Comparison of ENCODE assay signal across 12 cellular contexts in genomic region chr6:42911171-42912021, GRCh38. TPM values are rescaled to one million over a fixed set of nuclear protein-coding genes. Genes with fewer than 3 reads are reported as not detected.
DNase-seq lines count a peak whose midpoint lies in the region; ATAC-seq and TF ChIP-seq lines count a peak whose summit lies in the region.
"Had no signal": no experiment of that assay in that cellular context is flagged by ENCODE, and none has a peak within 500 bp of the region (broad histone marks: within the 10 kb centered on the region; RNA-seq: fewer than 3 reads in every experiment).

No MANE protein-coding gene starts in this region.

- no peaks in the 10 kb centered on the region for H3K36me3 ChIP-seq in breast epithelium
- H3K36me3 ChIP-seq in lower lobe of right lung: no peaks in the 10 kb centered on the region
- H3K36me3 ChIP-seq: BLaER1 had no signal

- no peaks in the 10 kb centered on the region for H3K4me1 Mint-ChIP-seq in MCF 10A (ENCODE audit: insufficient read depth, unreplicated experiment)
- peaks cover 4% of the 10 kb centered on the region for H3K4me1 Mint-ChIP-seq in type B pancreatic cell (ENCODE audit: unreplicated experiment)

- no peaks in the 10 kb centered on the region for H3K36me3 Mint-ChIP-seq in MCF 10A (ENCODE audit: insufficient read depth, unreplicated experiment)
- no peaks in the 10 kb centered on the region for H3K36me3 Mint-ChIP-seq in type B pancreatic cell

- H3K4me3 ChIP-seq in breast epithelium (peak overlapping the region; percentile 3 to 68 (median 51)), coronary artery (peak overlapping the region; percentile 60), lower lobe of right lung (peak overlapping the region; percentile 34)
- H3K4me3 ChIP-seq: BLaER1 had no signal

- no peaks in the 10 kb centered on the region for H3K9me3 Mint-ChIP-seq in MCF 10A (ENCODE audit: unreplicated experiment)
- no peaks in the 10 kb centered on the region for H3K9me3 Mint-ChIP-seq in type B pancreatic cell
- H3K9me3 Mint-ChIP-seq: activated T-helper 2 cell treated with anti-CD3 and anti-CD28 coated beads, Interferon-gamma antibody, Interleukin-2, Interleukin-4, amounts not matched to agents 10 μg/mL and 5 μg/mL and 100 μg/mL, durations not matched to agents 14 hours and 24 hours and 36 hours had no signal

- TF ChIP-seq CTCF in breast epithelium (IDR thresholded peaks at IDR 0.05) (no peak), MCF 10A (IDR thresholded peaks at IDR 0.05; ENCODE audit: unreplicated experiment) (no peak), coronary artery (IDR thresholded peaks at IDR 0.05) (no peak), lower lobe of right lung (IDR thresholded peaks at IDR 0.05) (no peak), type B pancreatic cell (conservative IDR thresholded peaks at IDR 0.05) (peak; percentile 26)

- no peak for DNase-seq in breast epithelium (ENCODE audit: low spot score in 2 of 2)
- DNase-seq in MCF 10A (ENCODE audit: unreplicated experiment): no peak
- DNase-seq in coronary artery (ENCODE audit: low spot score): no peak
- DNase-seq in lower lobe of right lung: no peak
- no peak for DNase-seq in type B pancreatic cell (ENCODE audit: extremely low spot score, unreplicated experiment)
- DNase-seq in NCI-H2029 (lab: John Stamatoyannopoulos, UW): no peak
- DNase-seq in DMS 273 (lab: John Stamatoyannopoulos, UW; ENCODE audit: unreplicated experiment): no peak
- DNase-seq: stimulated activated CD4-positive, alpha-beta T cell treated with anti-CD3 and anti-CD28 coated beads, Interleukin-2, amount 100 ng/mL, for 24 hours had no signal

- H3K9me3 ChIP-seq in breast epithelium (no peaks in the 10 kb centered on the region), lower lobe of right lung (no peaks in the 10 kb centered on the region)
- H3K9me3 ChIP-seq: BLaER1 had no signal

- H3K4me1 ChIP-seq in breast epithelium (no peaks in the 10 kb centered on the region), lower lobe of right lung (peaks cover 10% of the 10 kb centered on the region)

- intact Hi-C loops in breast epithelium (cut with DNase I; ENCODE audit: low total_unique reads): no loop called here
- intact Hi-C loops in MCF 10A (cut with micrococcal nuclease): no loop called here
- intact Hi-C loops in lower lobe of right lung (cut with DNase I): no loop called here

- no peak overlapping the region for H3K27ac ChIP-seq in breast epithelium
- no peak overlapping the region for H3K27ac ChIP-seq in coronary artery
- no peak overlapping the region for H3K27ac ChIP-seq in lower lobe of right lung
- H3K27ac ChIP-seq: BLaER1 had no signal

- no peaks in the 10 kb centered on the region for H3K27me3 Mint-ChIP-seq in MCF 10A (ENCODE audit: insufficient read depth, unreplicated experiment)
- H3K27me3 Mint-ChIP-seq in type B pancreatic cell: peaks cover 6% of the 10 kb centered on the region

- H3K4me3 Mint-ChIP-seq in MCF 10A (ENCODE audit: unreplicated experiment) (no peak overlapping the region), type B pancreatic cell (peak overlapping the region; percentile 86)

- BruUV-seq in MCF 10A (replicated peaks; lab: Mats Ljungman, UMichigan): no TSS peak

- TF ChIP-seq POLR2A in breast epithelium (IDR thresholded peaks at IDR 0.05): no peak

- ATAC-seq in lower lobe of right lung (peak; percentile 38 to 52), GM21423 (IDR thresholded peaks at IDR 0.05; ENCODE audit: unreplicated experiment) (no peak)

- H3K27ac Mint-ChIP-seq in MCF 10A (ENCODE audit: low read depth, unreplicated experiment) (no peak overlapping the region), type B pancreatic cell (peak overlapping the region; percentile 78)
- H3K27ac Mint-ChIP-seq: activated T-helper 2 cell treated with anti-CD3 and anti-CD28 coated beads, Interferon-gamma antibody, Interleukin-2, Interleukin-4, amounts not matched to agents 10 μg/mL and 5 μg/mL and 100 μg/mL, durations not matched to agents 14 hours and 24 hours and 36 hours had no signal

- CTCF ChIA-PET in MCF 10A (lab: Yijun Ruan, JAX): interaction anchor here (0.6 to 3.2 kb wide), 3 partner anchors 10 to 218 kb away, joined by 3 to 11 read pairs (median 3); no protein-coding TSS in a partner anchor

- POLR2A ChIA-PET in MCF 10A (lab: Yijun Ruan, JAX): interaction anchor here (2.1 kb wide), 1 partner anchor 18 kb away, joined by 7 read pairs; the partner anchor contains the start of gene CNPY3

- H3K27me3 ChIP-seq in breast epithelium (no peaks in the 10 kb centered on the region), lower lobe of right lung (ENCODE audit: low read depth) (peaks cover 10% of the 10 kb centered on the region)
- H3K27me3 ChIP-seq: BLaER1 had no signal

RNA-seq across cellular contexts. Expression of gene PTCRA, which starts 4.5 kb away (rescaled TPM):
- total RNA-seq in breast epithelium (not detected), MCF 10A (2022) (not detected in 2 replicates), lower lobe of right lung (9.8 TPM), type B pancreatic cell (ENCODE audit: low replicate concordance) (not detected in 2 replicates)
- total RNA-seq: activated T-helper 2 cell treated with anti-CD3 and anti-CD28 coated beads, Interferon-gamma antibody, Interleukin-2, Interleukin-4, amounts not matched to agents 10 μg/mL and 5 μg/mL and 100 μg/mL, durations not matched to agents 14 hours and 24 hours and 36 hours; M059J had no signal

RNA-seq across cellular contexts. Expression of gene CNPY3, which starts 17.9 kb away (rescaled TPM):
- total RNA-seq in breast epithelium (10 to 100 TPM; 27.5 to 37.9 (median 33.1) TPM), MCF 10A (2022) (21.9 and 22.5 TPM in 2 replicates), lower lobe of right lung (84.0 TPM), type B pancreatic cell (ENCODE audit: low replicate concordance) (37.9 and 57.6 TPM in 2 replicates)

RNA-seq across cellular contexts. Expression of gene RPL7L1, which starts 32.0 kb away (rescaled TPM):
- total RNA-seq in breast epithelium (100 to 1,000 TPM in 1 of 3 donors, 10 to 100 TPM in 2; 85.5 to 107 (median 90.1) TPM), MCF 10A (2022) (121 and 123 TPM in 2 replicates), lower lobe of right lung (64.5 TPM), type B pancreatic cell (ENCODE audit: low replicate concordance) (83.4 and 101 TPM in 2 replicates)

RNA-seq across cellular contexts. Expression of gene GNMT, which starts 49.2 kb away (rescaled TPM):
- total RNA-seq in breast epithelium (1 to 10 TPM in 2 of 3 donors, under 1 TPM in 1; 0.32 to 5.9 (median 1.8) TPM), MCF 10A (2022) (0.30 TPM in 1 of 2 replicates, not detected in the other), lower lobe of right lung (2.4 TPM), type B pancreatic cell (ENCODE audit: low replicate concordance) (0.26 and 0.39 TPM in 2 replicates)

Comparison
In these comparisons a context has a peak if more than half of its experiments do, and no peak if none do; other contexts are left out.
1. RNA of gene PTCRA, which starts 4.5 kb away (total RNA-seq): 9.8 TPM in lower lobe of right lung (single experiment); not detected in breast epithelium, not detected in MCF 10A and not detected in type B pancreatic cell; every median in the first group is over 10 times any median in the second.
2. Peak in every context shown above with its lines, with median percentiles within 50 percentile points of each other: H3K4me3 ChIP-seq.